Comparison of ENCODE assay signal across 8 cellular contexts in the genomic region with DNA sequence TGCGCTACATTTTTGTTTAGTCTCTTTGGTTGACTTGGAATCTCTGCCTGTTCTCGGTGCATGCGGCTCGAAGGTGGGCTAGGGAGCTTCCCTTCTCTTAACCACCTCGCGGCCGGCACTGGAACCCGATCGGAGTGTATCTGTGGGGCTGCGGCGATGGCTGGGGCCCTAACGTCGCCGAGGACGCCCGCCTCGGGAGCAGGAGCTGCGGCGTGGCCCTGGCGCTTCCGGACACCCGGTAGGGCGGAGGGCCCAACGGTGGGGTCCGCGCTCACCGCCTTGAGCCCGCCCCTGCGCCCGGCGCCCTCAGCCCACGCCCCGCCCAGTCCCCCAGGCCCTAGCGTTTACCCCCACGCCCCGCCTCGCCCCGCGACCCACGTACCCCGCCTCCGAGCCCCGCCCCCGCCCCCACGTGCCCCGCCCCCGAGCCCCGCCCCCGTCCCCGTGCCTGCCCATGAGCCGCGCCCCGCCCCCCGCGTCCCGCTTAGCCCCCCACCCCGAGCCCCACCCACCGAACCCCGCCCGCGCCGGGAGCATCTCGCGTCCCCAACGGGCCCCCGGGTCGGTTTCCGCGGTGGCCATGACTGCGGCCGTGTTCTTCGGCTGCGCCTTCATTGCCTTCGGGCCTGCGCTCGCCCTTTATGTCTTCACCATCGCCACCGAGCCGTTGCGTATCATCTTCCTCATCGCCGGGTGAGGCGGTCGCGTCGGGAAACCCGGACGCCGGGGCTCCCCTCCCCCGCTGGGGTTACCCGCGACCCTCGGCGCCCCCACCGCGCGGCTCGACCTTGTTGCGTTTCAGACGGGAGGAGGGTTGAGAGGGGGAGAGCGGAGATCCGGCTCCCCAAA. TPM values are rescaled to one million over a fixed set of nuclear protein-coding genes. Genes with fewer than 3 reads are reported as not detected.
DNase-seq lines count a peak whose midpoint lies in the region; ATAC-seq and TF ChIP-seq lines count a peak whose summit lies in the region.

TSS of gene APH1B (plus strand) at position 562 of the 849 bp plus-strand sequence. CDS start at position 581, 19 bp downstream.

- H3K4me1 ChIP-seq in Karpas-422 (ENCODE audit: low read length) (peaks cover 21% of the 10 kb centered on the region), osteoblast (ENCODE audit: insufficient read depth, low read length) (peaks cover 11% of the 10 kb centered on the region), testis (no peaks in the 10 kb centered on the region)

- H3K36me3 Mint-ChIP-seq in activated naive CD4-positive, alpha-beta T cell treated with anti-CD3 and anti-CD28 coated beads for 36 hours (ENCODE audit: low read depth) = peaks cover 4% of the 10 kb centered on the region

- peak; percentile 51 for ATAC-seq in GM21576 (IDR thresholded peaks at IDR 0.05; ENCODE audit: unreplicated experiment)

- H2AFZ ChIP-seq in Karpas-422 (ENCODE audit: low read length) (peak within 1 kb of the TSS; percentile 97), osteoblast (ENCODE audit: low read length) (peak within 1 kb of the TSS; percentile 81)

- 1% methylated on average over 20 to 52 of the region's 102 CpGs for WGBS in testis, 2 donors

- no peaks in the 10 kb centered on the region for H4K20me1 ChIP-seq in Karpas-422 (ENCODE audit: insufficient read depth, low read depth, low read length)
- no peaks in the 10 kb centered on the region for H4K20me1 ChIP-seq in osteoblast (ENCODE audit: insufficient read depth, low read length)

- peaks cover 33% of the 10 kb centered on the region for H3K4me1 Mint-ChIP-seq in activated naive CD4-positive, alpha-beta T cell treated with anti-CD3 and anti-CD28 coated beads for 36 hours (ENCODE audit: low read depth)

- no peaks in the 10 kb centered on the region for H3K27me3 Mint-ChIP-seq in activated naive CD4-positive, alpha-beta T cell treated with anti-CD3 and anti-CD28 coated beads for 36 hours (ENCODE audit: low read depth)

- H3K9me3 Mint-ChIP-seq in activated naive CD4-positive, alpha-beta T cell treated with anti-CD3 and anti-CD28 coated beads for 36 hours = no peaks in the 10 kb centered on the region

- intact Hi-C loops in activated naive CD4-positive, alpha-beta T cell treated with anti-CD3 and anti-CD28 coated beads for 36 hours (cut with micrococcal nuclease) = loop anchor here (1.0 to 5.0 kb wide), 4 partner anchors 40 to 120 kb away; partner anchors contain the start of gene RPS27L
- intact Hi-C loops in testis (cut with DNase I; ENCODE audit: low total_unique reads) = no loop called here

- TF ChIP-seq CTCF in osteoblast (IDR thresholded peaks at IDR 0.05; ENCODE audit: extremely low read depth, low read depth, low read length) (no peak), testis (IDR thresholded peaks at IDR 0.05) (no peak)

- H3K27me3 ChIP-seq in Karpas-422 (ENCODE audit: low read length) (no peaks in the 10 kb centered on the region), osteoblast (ENCODE audit: insufficient read depth, low read length) (no peaks in the 10 kb centered on the region), testis (no peaks in the 10 kb centered on the region)

- H3K79me2 ChIP-seq in Karpas-422 (ENCODE audit: low read length) (peaks cover 17% of the 10 kb centered on the region), osteoblast (ENCODE audit: insufficient read depth, low read length) (peaks cover 2% of the 10 kb centered on the region)

- DNase-seq in DMS153 treated with DMSO at 0.1 percent for 48 hours (lab: John Stamatoyannopoulos, UW; ENCODE audit: unreplicated experiment) (peak; percentile 28), Karpas-422 (peak; percentile 94), SK-N-DZ (ENCODE audit: low spot score) (peak; percentile 79), globus pallidus (ENCODE audit: low spot score) (peak; percentile 79), osteoblast (ENCODE audit: insufficient read length, low spot score, missing footprints) (peak; percentile 90), testis (peak; percentile 84)
- DNase-seq in activated naive CD4-positive, alpha-beta T cell treated with anti-CD3 and anti-CD28 coated beads for 36 hours = peak; percentile 63

- H3K9me2 ChIP-seq in Karpas-422 (replicated peaks; ENCODE audit: insufficient read depth, low read length) = no peaks in the 10 kb centered on the region

- peak within 1 kb of the TSS; percentile 75 for H3K27ac Mint-ChIP-seq in activated naive CD4-positive, alpha-beta T cell treated with anti-CD3 and anti-CD28 coated beads for 36 hours

- H3K4me3 ChIP-seq in Karpas-422 (ENCODE audit: low read length) (peak within 1 kb of the TSS; percentile 99), osteoblast (ENCODE audit: insufficient read depth, low read length) (peak within 1 kb of the TSS; percentile 89), testis (peak within 1 kb of the TSS; percentile 87 to 91)

- H3K4me2 ChIP-seq in Karpas-422 (ENCODE audit: low read depth, low read length, poor library complexity, severe bottlenecking) (peak within 1 kb of the TSS; percentile 98), osteoblast (ENCODE audit: insufficient read depth, low read length) (peak within 1 kb of the TSS; percentile 96)

- H3K9me3 ChIP-seq in Karpas-422 (ENCODE audit: low read length) (no peaks in the 10 kb centered on the region), osteoblast (ENCODE audit: low read depth, low read length) (no peaks in the 10 kb centered on the region), testis (no peaks in the 10 kb centered on the region)

- H3K36me3 ChIP-seq in Karpas-422 (ENCODE audit: insufficient read depth, low read length) = peaks cover 11% of the 10 kb centered on the region; the same call in 1 of the 2 replicates
- peaks cover 9% of the 10 kb centered on the region for H3K36me3 ChIP-seq in osteoblast (ENCODE audit: insufficient read depth, low read length)
- H3K36me3 ChIP-seq in testis (ENCODE audit: low read depth, missing control alignments) = no peaks in the 10 kb centered on the region

- H3K4me3 Mint-ChIP-seq in activated naive CD4-positive, alpha-beta T cell treated with anti-CD3 and anti-CD28 coated beads for 36 hours = peak within 1 kb of the TSS; percentile 89

- CTCF ChIA-PET in activated naive CD4-positive, alpha-beta T cell treated with anti-CD3 and anti-CD28 coated beads for 36 hours (lab: Charles Lee) = interaction anchor here (0.6 to 1.3 kb wide), 6 partner anchors 8 to 60 kb away, joined by 3 to 5 read pairs (median 4); no protein-coding TSS in a partner anchor

- H3K9ac ChIP-seq in Karpas-422 (ENCODE audit: low read length) = peak within 1 kb of the TSS; percentile 96

- peak within 1 kb of the TSS; percentile 64 for H3K27ac ChIP-seq in Karpas-422 (ENCODE audit: low read length)
- H3K27ac ChIP-seq in osteoblast (ENCODE audit: low read depth, low read length) = peak within 1 kb of the TSS; percentile 80
- H3K27ac ChIP-seq in testis = peak within 1 kb of the TSS; percentile 88 to 94

- no peak for TF ChIP-seq POLR2A in testis (IDR thresholded peaks at IDR 0.05)

RNA-seq across cellular contexts. Expression of gene APH1B, which starts in this region (rescaled TPM):
- total RNA-seq in Karpas-422 (2014; rRNA removed; shearing (Covaris generic); ENCODE audit: low replicate concordance) = 21.4 and 34.8 TPM in 2 replicates
- polyA plus RNA-seq in SK-N-DZ (2014; cell fraction: cytosol; rRNA removed) = 8.8 and 10.9 TPM in 2 replicates
- polyA plus RNA-seq in SK-N-DZ (2014; cell fraction: nucleus; rRNA removed) = 5.6 and 6.1 TPM in 2 replicates
- 1 to 10 TPM; 6.7 to 8.6 TPM for total RNA-seq in activated naive CD4-positive, alpha-beta T cell treated with anti-CD3 and anti-CD28 coated beads for 36 hours
- total RNA-seq in osteoblast (17.7 and 21.8 TPM in 2 replicates), testis (10 to 100 TPM; 53.6 to 69.7 TPM)
- 471 TPM for polyA plus RNA-seq in testis (ENCODE audit: insufficient read depth, low read depth, low replicate concordance)

Comparison
In these comparisons a context has a peak if more than half of its experiments do, and no peak if none do; other contexts are left out.
1. Peak in every context shown above with its lines: DNase-seq, ATAC-seq, H3K4me3 ChIP-seq and H3K27ac ChIP-seq.
2. DNase-seq: peak in every context shown above with its lines; median percentile 94 in Karpas-422; 90 in osteoblast; 84 in testis; 79 in SK-N-DZ; 79 in globus pallidus; 63 in activated naive CD4-positive, alpha-beta T cell treated with anti-CD3 and anti-CD28 coated beads for 36 hours; 28 in DMS153 treated with DMSO at 0.1 percent for 48 hours.